ENCODE assay signal across 9 cellular contexts in genomic region chr19:42113641-42114348, GRCh38. TPM values are rescaled to one million over a fixed set of nuclear protein-coding genes. Genes with fewer than 3 reads are reported as not detected.
DNase-seq lines count a peak whose midpoint lies in the region; ATAC-seq, FAIRE-seq and TF ChIP-seq lines count a peak whose summit lies in the region.
"Had no signal": no experiment of that assay in that cellular context is flagged by ENCODE, and none has a peak within 500 bp of the region (broad histone marks: within the 10 kb centered on the region; RNA-seq: fewer than 3 reads in every experiment).

No MANE protein-coding gene starts in this region.

- peak overlapping the region; percentile 67 for H3K56ac ChIP-seq in IMR-90 (ENCODE audit: extremely low read depth, insufficient read depth, low read length)

- H3K9me3 Mint-ChIP-seq in type B pancreatic cell = no peaks in the 10 kb centered on the region

- H4K8ac ChIP-seq in IMR-90 (ENCODE audit: low read depth in 2 of 2, low read length in 2 of 2) = peak overlapping the region; percentile 75 to 84

- intact Hi-C loops in IMR-90 (cut with micrococcal nuclease) = no loop called here
- intact Hi-C loops in head of caudate nucleus (cut with DNase I) = no loop called here

- no peak for TF ChIP-seq POLR2A in IMR-90 (IDR thresholded peaks at IDR 0.05; ENCODE audit: low read depth, low read length)

- peak overlapping the region; percentile 40 for H2AK5ac ChIP-seq in IMR-90 (ENCODE audit: low read depth, low read length)

- ATAC-seq in GM19372 (IDR thresholded peaks at IDR 0.05; ENCODE audit: low read depth, unreplicated experiment) (peak; percentile 63), IMR-90 (ENCODE audit: low read depth) (peak; percentile 88)

- H3K18ac ChIP-seq in IMR-90 (ENCODE audit: low read depth, low read length) = peak overlapping the region; percentile 17; the same call in 1 of the 2 replicates

- no peaks in the 10 kb centered on the region for H3K36me3 ChIP-seq in IMR-90 (ENCODE audit: control insufficient read depth, insufficient read depth, low read length)
- H3K36me3 ChIP-seq in cardiac muscle cell = no peaks in the 10 kb centered on the region

- H3K27me3 ChIP-seq in IMR-90 (ENCODE audit: control insufficient read depth, insufficient read depth, low read length) = no peaks in the 10 kb centered on the region
- H3K27me3 ChIP-seq in cardiac muscle cell = no peaks in the 10 kb centered on the region

- H3K27ac ChIP-seq in IMR-90 (ENCODE audit: insufficient read depth, low read length) (peak overlapping the region; percentile 63), cardiac muscle cell (no peak overlapping the region)
- H3K27ac ChIP-seq: VCaP had no signal

- peak; percentile 16 for FAIRE-seq in D721Med (lab: Jason Lieb, UNC)

- peak overlapping the region; percentile 84 for H2BK120ac ChIP-seq in IMR-90 (ENCODE audit: low read depth, low read length)

- peak; percentile 18 for TF ChIP-seq CTCF in D721Med (IDR thresholded peaks at IDR 0.05; ENCODE audit: insufficient read depth, missing control alignments)
- peak; percentile 47 for TF ChIP-seq CTCF in IMR-90 (conservative IDR thresholded peaks at IDR 0.05; ENCODE audit: low read depth, low read length)
- peak; percentile 39 for TF ChIP-seq CTCF in cardiac muscle cell (IDR thresholded peaks at IDR 0.05; ENCODE audit: low read depth, low read length)
- TF ChIP-seq CTCF in type B pancreatic cell (conservative IDR thresholded peaks at IDR 0.05) = peak; percentile 19

- dilution Hi-C loops in IMR-90 (cut with HindIII; ENCODE audit: low sequenced_read_pairs, unreplicated experiment) = no loop called here

- peaks cover 3 to 22% of the 10 kb centered on the region in 2 experiments; a peak in 3 of 4 replicates for H3K79me1 ChIP-seq in IMR-90 (ENCODE audit: low read depth in 1 of 2, low read length in 2 of 2)

- H3K9me1 ChIP-seq in IMR-90 (ENCODE audit: insufficient read depth, low read length) = peaks cover 33% of the 10 kb centered on the region

- 0% methylated on average over 5 of the region's 10 CpGs; no CpG with 5 or more reads in 1 of the 2 experiments for WGBS in IMR-90 (ENCODE audit: extremely low coverage in 2 of 2, insufficient read length in 1 of 2), 2 experiments

- H4K20me1 ChIP-seq in IMR-90 (ENCODE audit: insufficient read depth, low read length) = no peaks in the 10 kb centered on the region

- peak overlapping the region; percentile 5 for H3K4me2 ChIP-seq in IMR-90 (ENCODE audit: low read depth, low read length)

- H3K14ac ChIP-seq in IMR-90 (replicated peaks; ENCODE audit: low read depth, low read length) = peak overlapping the region; percentile 62

- no peak overlapping the region for H3K4me3 Mint-ChIP-seq in type B pancreatic cell

- peak overlapping the region; percentile 11; the same call in 1 of the 2 replicates for H4K5ac ChIP-seq in IMR-90 (ENCODE audit: low read depth, low read length)

- peak overlapping the region; percentile 77 for H2BK5ac ChIP-seq in IMR-90 (ENCODE audit: low read depth, low read length, poor library complexity, severe bottlenecking)

- H3K36me3 Mint-ChIP-seq in type B pancreatic cell = no peaks in the 10 kb centered on the region

- H2AK9ac ChIP-seq in IMR-90 (replicated peaks; ENCODE audit: low read depth, low read length, poor library complexity) = no peak overlapping the region

- H2BK20ac ChIP-seq in IMR-90 (ENCODE audit: low read depth, low read length) = peak overlapping the region; percentile 62

- 0 out of 2 replicates have a peak, but pooled peaks have one; percentile 22 for TF ChIP-seq RAD21 in IMR-90 (IDR thresholded peaks at IDR 0.05; ENCODE audit: low read length)

- H3K4me3 ChIP-seq in IMR-90 (ENCODE audit: insufficient read depth, low read depth, low read length) (no peak overlapping the region), cardiac muscle cell (no peak overlapping the region)

- H3K4me1 Mint-ChIP-seq in type B pancreatic cell (ENCODE audit: unreplicated experiment) = peaks cover 5% of the 10 kb centered on the region

- no peak overlapping the region for H3K27ac Mint-ChIP-seq in type B pancreatic cell

- H3K9ac ChIP-seq in IMR-90 (ENCODE audit: low read depth, low read length) = peak overlapping the region; percentile 20; the same call in 1 of the 2 replicates

- POLR2A ChIA-PET in IMR-90 (lab: Charles Lee; ENCODE audit: unreplicated experiment) = no interaction called here

- in situ Hi-C loops in IMR-90 (cut with MboI; ENCODE audit: low sequenced_read_pairs) = loop anchor here (10.0 kb wide), 1 partner anchor 281 kb away; the partner anchor contains the start of gene CNFN

- H3K4ac ChIP-seq in IMR-90 (ENCODE audit: low read depth, low read length) = peak overlapping the region; percentile 84

- CTCF ChIA-PET in IMR-90 (lab: Yijun Ruan, JAX) = interaction anchor here (0.6 to 1.4 kb wide), 5 partner anchors 9 to 325 kb away, joined by 3 to 4 read pairs (median 3); no protein-coding TSS in a partner anchor

- peak overlapping the region; percentile 64 for H2AFZ ChIP-seq in IMR-90 (replicated peaks; ENCODE audit: low read length, poor library complexity)

- no TSS peak for BruUV-seq in IMR-90 (replicated peaks; lab: Mats Ljungman, UMichigan)

- H3K23ac ChIP-seq in IMR-90 (ENCODE audit: low read depth, low read length) = peak overlapping the region; percentile 32

- H3K9me3 ChIP-seq in IMR-90 (ENCODE audit: control insufficient read depth, insufficient read depth, low read length) (no peaks in the 10 kb centered on the region), cardiac muscle cell (ENCODE audit: low read depth) (no peaks in the 10 kb centered on the region)

- H2BK15ac ChIP-seq in IMR-90 (ENCODE audit: low read depth, low read length) = peak overlapping the region; percentile 71; the same call in 2 of the 3 replicates

- H4K91ac ChIP-seq in IMR-90 (ENCODE audit: insufficient read depth, low read depth, low read length) = peak overlapping the region; percentile 84

- H3K4me1 ChIP-seq in IMR-90 (ENCODE audit: control insufficient read depth, insufficient read depth, low read length) = peaks cover 24% of the 10 kb centered on the region
- H3K4me1 ChIP-seq in cardiac muscle cell (ENCODE audit: low read depth) = no peaks in the 10 kb centered on the region

- DNase-seq in D721Med (ENCODE audit: insufficient read length, low spot score) (peak; percentile 67), IMR-90 (peak; percentile 99), SW480 (ENCODE audit: low spot score) (peak; percentile 43), cardiac muscle cell (ENCODE audit: low read depth in 1 of 2, low spot score in 1 of 2) (peak in 1 of 2 donors; percentile 92), type B pancreatic cell (ENCODE audit: extremely low spot score, unreplicated experiment) (no peak), GF-D8 (lab: John Stamatoyannopoulos, UW) (no peak), head of caudate nucleus (no peak)

- peaks cover 32% of the 10 kb centered on the region for H3K27me3 Mint-ChIP-seq in type B pancreatic cell

TF ChIP-seq in IMR-90, 13 proteins besides CTCF, POLR2A, EP300 and RAD21 (continues in another document):
- TF ChIP-seq MAZ (IDR thresholded peaks at IDR 0.05; ENCODE audit: borderline replicate concordance, low read depth, low read length) (peak; percentile 80), RCOR1 (IDR thresholded peaks at IDR 0.05; ENCODE audit: insufficient replicate concordance, low read length) (no peak), SMC3 (IDR thresholded peaks at IDR 0.05; ENCODE audit: low read depth, low read length) (peak; percentile 14; the same call in 1 of the 2 replicates), FOS (IDR thresholded peaks at IDR 0.05; ENCODE audit: low read depth, low read length) (peak; percentile 93), USF2 (IDR thresholded peaks at IDR 0.05; ENCODE audit: low read depth, low read length) (peak; percentile 14; the same call in 1 of the 2 replicates), ELK1 (IDR thresholded peaks at IDR 0.05; ENCODE audit: borderline replicate concordance, low read depth, low read length) (no peak), CHD1 (IDR thresholded peaks at IDR 0.05; ENCODE audit: low read depth, low read length) (no peak)

RNA-seq across cellular contexts. Expression of gene POU2F2, which starts 18.5 kb away (rescaled TPM):
- total RNA-seq in IMR-90 (2012; rRNA removed) (0.54 and 0.56 TPM in 2 replicates), cardiac muscle cell (not detected in 2 replicates), type B pancreatic cell (ENCODE audit: low replicate concordance) (0.57 and 1.7 TPM in 2 replicates)
- polyA plus RNA-seq in IMR-90 (2012; rRNA removed) (5.0 and 6.6 TPM in 2 replicates), cardiac muscle cell (0.12 and 0.31 TPM in 2 replicates)
- 1.8 and 5.3 TPM in 2 replicates for polyA plus RNA-seq in IMR-90 (2012; cell fraction: cytosol; rRNA removed)
- polyA plus RNA-seq in IMR-90 (2012; cell fraction: nucleus; rRNA removed; ENCODE audit: low replicate concordance) = 11.7 and 16.9 TPM in 2 replicates

RNA-seq across cellular contexts. Expression of gene ZNF574, which starts 37.8 kb away (rescaled TPM):
- total RNA-seq in IMR-90 (2012; rRNA removed) (8.1 and 10.0 TPM in 2 replicates), cardiac muscle cell (29.2 and 36.2 TPM in 2 replicates), type B pancreatic cell (ENCODE audit: low replicate concordance) (20.1 and 20.5 TPM in 2 replicates)
- polyA plus RNA-seq in IMR-90 (2012; rRNA removed) (12.7 and 14.1 TPM in 2 replicates), cardiac muscle cell (23.9 and 32.5 TPM in 2 replicates)
- polyA plus RNA-seq in IMR-90 (2012; cell fraction: cytosol; rRNA removed) = 4.9 and 11.7 TPM in 2 replicates
- polyA plus RNA-seq in IMR-90 (2012; cell fraction: nucleus; rRNA removed; ENCODE audit: low replicate concordance) = 4.1 and 12.6 TPM in 2 replicates

RNA-seq across cellular contexts. Expression of gene GRIK5, which starts 43.8 kb away (rescaled TPM):
- total RNA-seq in IMR-90 (2012; rRNA removed) (not detected in 2 replicates), cardiac muscle cell (9.1 and 11.8 TPM in 2 replicates), type B pancreatic cell (ENCODE audit: low replicate concordance) (1.8 and 5.8 TPM in 2 replicates)
- polyA plus RNA-seq in IMR-90 (2012; rRNA removed) (0.07 and 0.10 TPM in 2 replicates), cardiac muscle cell (3.4 and 6.3 TPM in 2 replicates)
- polyA plus RNA-seq in IMR-90 (2012; cell fraction: cytosol; rRNA removed) = 0.12 TPM in 1 of 2 replicates, not detected in the other
- 0.57 and 1.1 TPM in 2 replicates for polyA plus RNA-seq in IMR-90 (2012; cell fraction: nucleus; rRNA removed; ENCODE audit: low replicate concordance)

Comparison
In these comparisons a context has a peak if more than half of its experiments do, and no peak if none do; other contexts are left out.
1. DNase-seq: peak in D721Med (single experiment), IMR-90 (single experiment) and SW480 (single experiment); none in type B pancreatic cell (single experiment), GF-D8 (single experiment) and head of caudate nucleus (0 of 42).
2. Peak in every context shown above with its lines, with median percentiles within 50 percentile points of each other: CTCF ChIP-seq.